10 cellular contexts compared by ENCODE assay signal in genomic region chr6:139148557-139149220, GRCh38. TPM values are rescaled to one million over a fixed set of nuclear protein-coding genes. Genes with fewer than 3 reads are reported as not detected.
A peak's percentile ranks its signal among the peaks of the same experiment; 100 is the strongest.
DNase-seq lines count a peak whose midpoint lies in the region; ATAC-seq and TF ChIP-seq lines count a peak whose summit lies in the region.
"Had no signal": no experiment of that assay in that cellular context is flagged by ENCODE, and none has a peak within 500 bp of the region (broad histone marks: within the 10 kb centered on the region; RNA-seq: fewer than 3 reads in every experiment).

No MANE protein-coding gene starts in this region.

- H3K36me3 Mint-ChIP-seq in activated naive CD4-positive, alpha-beta T cell treated with anti-CD3 and anti-CD28 coated beads, Interleukin-2, amount 10 ng/mL, durations not matched to agents 7 days and 5 days = peaks cover 34% of the 10 kb centered on the region
- H3K36me3 Mint-ChIP-seq in T-helper 17 cell (ENCODE audit: low read depth) = no peaks in the 10 kb centered on the region
- H3K36me3 Mint-ChIP-seq in type B pancreatic cell = no peaks in the 10 kb centered on the region

- no peak for TF ChIP-seq EP300 in ovary (IDR thresholded peaks at IDR 0.05)

- no peaks in the 10 kb centered on the region for H3K27me3 ChIP-seq in ovary

- no peaks in the 10 kb centered on the region for H3K9me3 ChIP-seq in T-helper 17 cell (ENCODE audit: control insufficient read depth, low read length, poor library complexity, severe bottlenecking)
- no peaks in the 10 kb centered on the region for H3K9me3 ChIP-seq in ovary

- no peak for DNase-seq in activated naive CD4-positive, alpha-beta T cell treated with anti-CD3 and anti-CD28 coated beads, Interleukin-2, amount 10 ng/mL, durations not matched to agents 7 days and 5 days
- DNase-seq in activated naive CD4-positive, alpha-beta T cell (lab: John Stamatoyannopoulos, UW) = no peak
- DNase-seq in T-helper 17 cell (no peak), fibroblast of gingiva (ENCODE audit: low read depth) (peak; percentile 29), type B pancreatic cell (ENCODE audit: extremely low spot score, unreplicated experiment) (no peak), ovary (no peak), hypothalamus (lab: John Stamatoyannopoulos, UW) (no peak)
- no peak for DNase-seq in activated CD4-positive, CD25-positive, alpha-beta regulatory T cell (lab: John Stamatoyannopoulos, UW)
- DNase-seq: NCI-H524, T1000 had no signal

- H3K36me3 ChIP-seq in ovary = no peaks in the 10 kb centered on the region

- no peak for TF ChIP-seq POLR2A in ovary (IDR thresholded peaks at IDR 0.05)

- no peak for TF ChIP-seq CTCF in type B pancreatic cell (conservative IDR thresholded peaks at IDR 0.05)
- TF ChIP-seq CTCF in ovary (IDR thresholded peaks at IDR 0.05) = no peak

- intact Hi-C loops in ovary (cut with DNase I) = no loop called here

- no peak overlapping the region for H3K4me3 Mint-ChIP-seq in activated naive CD4-positive, alpha-beta T cell treated with anti-CD3 and anti-CD28 coated beads, Interleukin-2, amount 10 ng/mL, durations not matched to agents 7 days and 5 days
- H3K4me3 Mint-ChIP-seq in T-helper 17 cell (peak overlapping the region; percentile 74), type B pancreatic cell (peak overlapping the region; percentile 44)

- H3K4me3 ChIP-seq in ovary = no peak overlapping the region

- H3K27ac ChIP-seq in ovary = no peak overlapping the region

- 70 to 79% (median 78%) methylated on average over 7 of the region's 7 CpGs for WGBS in ovary, 3 donors

- CTCF ChIA-PET in activated naive CD4-positive, alpha-beta T cell treated with anti-CD3 and anti-CD28 coated beads, Interleukin-2, amount 10 ng/mL, durations not matched to agents 7 days and 5 days (lab: Charles Lee) = interaction anchor here (0.7 to 2.2 kb wide), 3 partner anchors 11 to 197 kb away, joined by 3 to 8 read pairs (median 5); no protein-coding TSS in a partner anchor

- peaks cover 92% of the 10 kb centered on the region for H3K4me1 Mint-ChIP-seq in activated naive CD4-positive, alpha-beta T cell treated with anti-CD3 and anti-CD28 coated beads, Interleukin-2, amount 10 ng/mL, durations not matched to agents 7 days and 5 days
- H3K4me1 Mint-ChIP-seq in T-helper 17 cell (peaks cover 78% of the 10 kb centered on the region), type B pancreatic cell (ENCODE audit: unreplicated experiment) (peaks cover 60% of the 10 kb centered on the region)

- H3K9me3 Mint-ChIP-seq in activated naive CD4-positive, alpha-beta T cell treated with anti-CD3 and anti-CD28 coated beads, Interleukin-2, amount 10 ng/mL, durations not matched to agents 7 days and 5 days = no peaks in the 10 kb centered on the region
- peaks cover 4% of the 10 kb centered on the region for H3K9me3 Mint-ChIP-seq in type B pancreatic cell

- H3K27ac Mint-ChIP-seq in activated naive CD4-positive, alpha-beta T cell treated with anti-CD3 and anti-CD28 coated beads, Interleukin-2, amount 10 ng/mL, durations not matched to agents 7 days and 5 days = peak overlapping the region; percentile 62
- peak overlapping the region; percentile 89 for H3K27ac Mint-ChIP-seq in T-helper 17 cell
- peak overlapping the region; percentile 57 for H3K27ac Mint-ChIP-seq in type B pancreatic cell

- no peaks in the 10 kb centered on the region for H3K27me3 Mint-ChIP-seq in activated naive CD4-positive, alpha-beta T cell treated with anti-CD3 and anti-CD28 coated beads, Interleukin-2, amount 10 ng/mL, durations not matched to agents 7 days and 5 days
- H3K27me3 Mint-ChIP-seq in T-helper 17 cell = no peaks in the 10 kb centered on the region
- no peaks in the 10 kb centered on the region for H3K27me3 Mint-ChIP-seq in type B pancreatic cell

- peaks cover 8% of the 10 kb centered on the region for H3K4me1 ChIP-seq in ovary (ENCODE audit: insufficient read depth)

- no peak for ATAC-seq in T-helper 17 cell

RNA-seq across cellular contexts. Expression of gene HECA, which starts 13.8 kb away (rescaled TPM):
- total RNA-seq in T-helper 17 cell = 100 to 1,000 TPM; 172 to 197 TPM
- total RNA-seq in type B pancreatic cell (ENCODE audit: low replicate concordance) = 17.8 and 24.4 TPM in 2 replicates
- 10 to 100 TPM; 19.9 to 41.7 (median 23.6) TPM for total RNA-seq in ovary
- 10 to 100 TPM; 12.0 to 14.2 TPM for polyA plus RNA-seq in ovary
